ENCODE assay signal across 9 cellular contexts in genomic region chr20:1330075-1330830, GRCh38. TPM values are rescaled to one million over a fixed set of nuclear protein-coding genes. Genes with fewer than 3 reads are reported as not detected.
DNase-seq lines count a peak whose midpoint lies in the region; ATAC-seq and TF ChIP-seq lines count a peak whose summit lies in the region.
"Had no signal": no experiment of that assay in that cellular context is flagged by ENCODE, and none has a peak within 500 bp of the region (broad histone marks: within the 10 kb centered on the region; RNA-seq: fewer than 3 reads in every experiment).

No MANE protein-coding gene starts in this region.

- intact Hi-C loops in Calu3 (cut with micrococcal nuclease; ENCODE audit: unreplicated experiment) (no loop called here), A673 (cut with micrococcal nuclease; ENCODE audit: unreplicated experiment) (no loop called here)

- ATAC-seq in naive thymus-derived CD8-positive, alpha-beta T cell = peak; percentile 41 to 75
- ATAC-seq in GM19395 (IDR thresholded peaks at IDR 0.05; ENCODE audit: unreplicated experiment) = no peak
- ATAC-seq in GM21390 (IDR thresholded peaks at IDR 0.05; ENCODE audit: unreplicated experiment) = no peak

- H3K4me3 ChIP-seq in A673 (ENCODE audit: low read depth, low read length, poor library complexity, severe bottlenecking) = no peak overlapping the region
- H3K4me3 ChIP-seq: thoracic aorta had no signal

- H3K27ac ChIP-seq in A673 (ENCODE audit: low read depth, low read length, poor library complexity, severe bottlenecking) = no peak overlapping the region

- peaks cover 23% of the 10 kb centered on the region for H3K4me1 ChIP-seq in A673 (ENCODE audit: insufficient read depth, low read length, poor library complexity, severe bottlenecking)

- H3K36me3 ChIP-seq in A673 (ENCODE audit: insufficient read depth, low read length, poor library complexity, severe bottlenecking) = peaks cover 16% of the 10 kb centered on the region
- H3K36me3 ChIP-seq: thoracic aorta had no signal

- peaks cover 29% of the 10 kb centered on the region for H3K36me3 Mint-ChIP-seq in Calu3 (ENCODE audit: insufficient read depth, unreplicated experiment)
- H3K36me3 Mint-ChIP-seq in naive thymus-derived CD8-positive, alpha-beta T cell = peaks cover 0 to 20% (median 7%) of the 10 kb centered on the region in 3 donors

- DNase-seq in Calu3 (peak; percentile 63), T follicular helper cell (ENCODE audit: low read depth) (peak; percentile 34), NCI-H345 (lab: John Stamatoyannopoulos, UW) (no peak), A673 (ENCODE audit: low spot score) (no peak)
- peak; percentile 18 for DNase-seq in effector CD8-positive, alpha-beta T cell (lab: John Stamatoyannopoulos, UW)
- DNase-seq in naive thymus-derived CD8-positive, alpha-beta T cell = peak in 8 of 10 donors; percentile 24 to 80 (median 61)

- POLR2A ChIA-PET in naive thymus-derived CD8-positive, alpha-beta T cell (lab: Charles Lee) = interaction anchor here (0.6 kb wide), 2 partner anchors 46 to 110 kb away, joined by 3 read pairs; no protein-coding TSS in a partner anchor
- POLR2A ChIA-PET in A673 (lab: Charles Lee; ENCODE audit: low non-redundant PET) = no interaction called here

- peak overlapping the region; percentile 58 for H3K4me3 Mint-ChIP-seq in Calu3 (ENCODE audit: low read depth, unreplicated experiment)
- peak overlapping the region in 6 of 10 donors; percentile 37 to 84 (median 62) for H3K4me3 Mint-ChIP-seq in naive thymus-derived CD8-positive, alpha-beta T cell

- TF ChIP-seq CTCF in Calu3 (IDR thresholded peaks at IDR 0.05; ENCODE audit: unreplicated experiment) = no peak
- TF ChIP-seq CTCF in A673 (conservative IDR thresholded peaks at IDR 0.05; ENCODE audit: low read depth, low read length) = no peak

- H3K27me3 Mint-ChIP-seq in Calu3 (ENCODE audit: unreplicated experiment) = no peaks in the 10 kb centered on the region
- H3K27me3 Mint-ChIP-seq in naive thymus-derived CD8-positive, alpha-beta T cell = no peaks in the 10 kb centered on the region

- H3K4me1 Mint-ChIP-seq in Calu3 (ENCODE audit: low read depth, unreplicated experiment) = peaks cover 26% of the 10 kb centered on the region
- H3K4me1 Mint-ChIP-seq in naive thymus-derived CD8-positive, alpha-beta T cell = peaks cover 0 to 39% (median 35%) of the 10 kb centered on the region in 4 donors

- H3K9me3 Mint-ChIP-seq in Calu3 (ENCODE audit: low read depth, unreplicated experiment) = no peaks in the 10 kb centered on the region
- no peaks in the 10 kb centered on the region for H3K9me3 Mint-ChIP-seq in naive thymus-derived CD8-positive, alpha-beta T cell

- CTCF ChIA-PET in Calu3 (lab: Charles Lee) = interaction anchor here (1.0 kb wide), 1 partner anchor 137 kb away, joined by 4 read pairs; no protein-coding TSS in a partner anchor
- CTCF ChIA-PET in A673 (lab: Charles Lee) = no interaction called here

- no peak overlapping the region for H3K27ac Mint-ChIP-seq in Calu3 (ENCODE audit: unreplicated experiment)
- H3K27ac Mint-ChIP-seq in naive thymus-derived CD8-positive, alpha-beta T cell = peak overlapping the region in 9 of 10 donors; percentile 85 to 96 (median 93)

- no TSS peak for BruUV-seq in Calu3 (replicated peaks; lab: Mats Ljungman, UMichigan)
- BruUV-seq in A673 (replicated peaks; lab: Mats Ljungman, UMichigan) = no TSS peak

- H3K9me3 ChIP-seq in A673 (ENCODE audit: low read depth, low read length, poor library complexity, severe bottlenecking) = no peaks in the 10 kb centered on the region
- H3K9me3 ChIP-seq: thoracic aorta had no signal

- H3K27me3 ChIP-seq in A673 (replicated peaks; ENCODE audit: insufficient read depth, low read depth, low read length, poor library complexity) = no peaks in the 10 kb centered on the region

RNA-seq across cellular contexts. Expression of gene SDCBP2, which starts 1.3 kb away (rescaled TPM):
- 8.2 and 18.9 TPM in 2 replicates for total RNA-seq in Calu3 (2022)
- 1 to 10 TPM; 2.7 to 3.3 TPM for total RNA-seq in naive thymus-derived CD8-positive, alpha-beta T cell
- polyA plus RNA-seq in naive thymus-derived CD8-positive, alpha-beta T cell = 1 to 10 TPM in 1 of 3 donors, under 1 TPM in 2; 0.81 to 1.5 (median 0.98) TPM
- 3.4 and 3.5 TPM in 2 replicates for total RNA-seq in A673 (2021)

Comparison
In these comparisons a context has a peak if more than half of its experiments do, and no peak if none do; other contexts are left out.
1. DNase-seq: peak in Calu3 (single experiment), T follicular helper cell (single experiment), effector CD8-positive, alpha-beta T cell (single experiment) and naive thymus-derived CD8-positive, alpha-beta T cell (8 of 10); none in NCI-H345 (single experiment) and A673 (single experiment).
2. ATAC-seq: peak in naive thymus-derived CD8-positive, alpha-beta T cell (2 of 2); none in GM19395 (single experiment) and GM21390 (single experiment).